In the genomic region with DNA sequence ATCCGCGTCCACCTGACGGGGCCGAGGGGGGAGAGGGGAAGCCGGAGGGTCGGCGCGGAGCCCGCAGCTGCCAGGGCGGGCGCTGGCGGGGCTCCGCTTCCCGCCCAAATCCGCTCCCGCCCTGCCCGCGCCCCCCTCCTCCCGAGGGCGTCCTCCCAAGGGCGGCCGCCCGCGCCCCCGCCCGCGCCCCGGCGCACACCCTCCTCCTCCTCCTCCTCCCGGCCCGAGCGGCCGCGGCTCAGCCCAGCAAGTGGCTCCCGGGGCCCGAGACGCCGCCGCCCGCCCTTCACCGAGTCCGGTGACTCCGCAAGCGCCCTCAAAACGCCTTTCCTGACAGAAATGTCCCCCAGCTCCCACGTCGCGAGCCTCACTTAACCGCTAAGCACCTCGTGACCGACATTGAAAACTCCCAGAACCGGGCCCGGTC, we compare ENCODE assay signal across 8 cellular contexts.
DNase-seq lines count a peak whose midpoint lies in the region; ATAC-seq and TF ChIP-seq lines count a peak whose summit lies in the region.

No MANE protein-coding gene starts in this region.

- H3K36me3 ChIP-seq in WERI-Rb-1 (peaks cover 56% of the 10 kb centered on the region), duodenal mucosa (ENCODE audit: control insufficient read depth in 1 of 2, insufficient read depth in 2 of 2, low read length in 2 of 2) (peaks cover 5 to 18% of the 10 kb centered on the region in 2 donors)

- H3K4me3 ChIP-seq in WERI-Rb-1 (ENCODE audit: low read depth, low read length) (peak overlapping the region; percentile 83), duodenal mucosa (ENCODE audit: low read depth in 1 of 2, low read length in 2 of 2) (peak overlapping the region; percentile 83 to 90)

- H3K27me3 ChIP-seq in WERI-Rb-1 (ENCODE audit: insufficient read depth, low read depth, severe bottlenecking): no peaks in the 10 kb centered on the region
- H3K27me3 ChIP-seq in duodenal mucosa (ENCODE audit: control insufficient read depth in 1 of 2, insufficient read depth in 2 of 2, low read length in 2 of 2): no peaks in the 10 kb centered on the region

- H3K9me3 ChIP-seq in WERI-Rb-1 (ENCODE audit: severe bottlenecking) (no peaks in the 10 kb centered on the region), duodenal mucosa (ENCODE audit: control insufficient read depth in 1 of 2, low read length in 2 of 2) (no peaks in the 10 kb centered on the region)

- no peak for TF ChIP-seq CTCF in WERI-Rb-1 (IDR thresholded peaks at IDR 0.05; ENCODE audit: low read depth, low read length)

- DNase-seq in NCI-H2227 (lab: John Stamatoyannopoulos, UW; ENCODE audit: unreplicated experiment) (peak; percentile 49), NCI-H2227 treated with DMSO at 0.1 percent for 48 hours (lab: John Stamatoyannopoulos, UW) (no peak), WERI-Rb-1 (peak; percentile 75), medulla oblongata (ENCODE audit: extremely low spot score) (peak; percentile 60), kidney glomerular epithelial cell (lab: John Stamatoyannopoulos, UW) (no peak)
- DNase-seq in stimulated activated CD8-positive, alpha-beta memory T cell treated with anti-CD3 and anti-CD28 coated beads, Interleukin-12 subunit alpha, Interleukin-12 subunit beta, amount 100 ng/mL, for 4 hours (ENCODE audit: low read depth): peak; percentile 30

- peaks cover 17 to 20% of the 10 kb centered on the region in 2 donors for H3K4me1 ChIP-seq in duodenal mucosa (ENCODE audit: control insufficient read depth in 1 of 2, insufficient read depth in 2 of 2, low read length in 2 of 2)

- H3K9ac ChIP-seq in duodenal mucosa (ENCODE audit: low read depth in 1 of 2, low read length in 2 of 2): peak overlapping the region; percentile 99 to 100

- H3K27ac ChIP-seq in WERI-Rb-1 (peak overlapping the region; percentile 99), duodenal mucosa (ENCODE audit: low read depth, low read length) (peak overlapping the region; percentile 100)

- peak; percentile 1 for ATAC-seq in HG03175 (IDR thresholded peaks at IDR 0.05; ENCODE audit: unreplicated experiment)

Comparison
In these comparisons a context has a peak if more than half of its experiments do, and no peak if none do; other contexts are left out.
1. DNase-seq: peak in NCI-H2227 (single experiment), WERI-Rb-1 (single experiment), medulla oblongata (single experiment) and stimulated activated CD8-positive, alpha-beta memory T cell treated with anti-CD3 and anti-CD28 coated beads, Interleukin-12 subunit alpha, Interleukin-12 subunit beta, amount 100 ng/mL, for 4 hours (single experiment); none in NCI-H2227 treated with DMSO at 0.1 percent for 48 hours (single experiment) and kidney glomerular epithelial cell (single experiment).